In the genomic region with DNA sequence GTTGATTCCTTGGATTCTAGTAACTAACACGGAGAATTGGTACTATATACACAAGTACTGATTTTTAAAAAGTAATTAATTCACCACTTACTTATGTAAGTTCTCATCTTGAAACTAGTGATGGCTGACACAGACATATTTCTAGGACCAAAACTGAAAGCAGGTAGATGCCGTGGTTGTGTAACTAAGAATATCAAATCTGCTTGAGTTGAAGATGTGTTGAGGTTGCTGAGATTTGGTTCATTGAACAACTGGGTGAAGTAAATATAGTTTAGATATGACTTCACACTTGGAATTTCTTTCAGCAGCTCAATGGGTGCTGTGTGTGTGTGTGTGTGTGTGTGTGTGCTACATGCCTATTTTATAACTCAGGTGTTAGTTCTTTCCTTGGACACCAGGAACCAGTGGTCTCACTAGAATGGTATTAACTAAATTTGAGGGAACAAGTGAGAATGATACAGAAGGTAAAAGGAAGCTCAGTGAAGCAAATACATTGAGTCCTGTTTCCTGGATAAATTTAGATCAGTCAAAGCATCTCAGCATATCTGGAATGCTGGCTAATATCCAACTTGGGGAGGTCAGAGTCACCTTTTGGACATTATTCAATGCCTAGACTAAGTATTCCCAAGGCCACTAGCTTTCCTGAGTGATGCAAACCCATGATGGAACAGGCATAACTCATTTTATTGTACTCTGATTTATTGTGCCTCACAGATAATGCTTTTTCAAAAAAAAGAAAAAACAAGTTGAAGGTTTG, we compare ENCODE assay signal across 12 cellular contexts.
A peak's percentile ranks its signal among the peaks of the same experiment; 100 is the strongest.
DNase-seq lines count a peak whose midpoint lies in the region; ATAC-seq lines count a peak whose summit lies in the region.
"Had no signal": no experiment of that assay in that cellular context is flagged by ENCODE, and none has a peak within 500 bp of the region (broad histone marks: within the 10 kb centered on the region; RNA-seq: fewer than 3 reads in every experiment).

No MANE protein-coding gene starts in this region.

- ATAC-seq in GM18909 (IDR thresholded peaks at IDR 0.05; ENCODE audit: poor library complexity, unreplicated experiment), result peak; percentile 92
- ATAC-seq in HG02571 (IDR thresholded peaks at IDR 0.05; ENCODE audit: unreplicated experiment), result peak; percentile 78
- ATAC-seq in HG03520 (IDR thresholded peaks at IDR 0.05; ENCODE audit: unreplicated experiment), result peak; percentile 91
- no peak for ATAC-seq in HG03460 (IDR thresholded peaks at IDR 0.05; ENCODE audit: unreplicated experiment)

- no peak overlapping the region for H3K4me3 ChIP-seq in skeletal muscle cell (ENCODE audit: low read depth, low read length)
- H3K4me3 ChIP-seq: colonic mucosa, thoracic aorta had no signal

- DNase-seq in skeletal muscle cell (ENCODE audit: low read depth), result peak; percentile 45
- no peak for DNase-seq in GM19240 (ENCODE audit: insufficient read length, low spot score)
- DNase-seq in NCI-H1092 (lab: John Stamatoyannopoulos, UW), result no peak
- DNase-seq: activated naive CD4-positive, alpha-beta T cell; colonic mucosa; hypothalamus; stimulated activated CD4-positive, alpha-beta T cell treated with anti-CD3 and anti-CD28 coated beads, Interleukin-2, amount 100 ng/mL, for 24 hours had no signal
